Comparison of ENCODE assay signal across 8 cellular contexts in the genomic region with DNA sequence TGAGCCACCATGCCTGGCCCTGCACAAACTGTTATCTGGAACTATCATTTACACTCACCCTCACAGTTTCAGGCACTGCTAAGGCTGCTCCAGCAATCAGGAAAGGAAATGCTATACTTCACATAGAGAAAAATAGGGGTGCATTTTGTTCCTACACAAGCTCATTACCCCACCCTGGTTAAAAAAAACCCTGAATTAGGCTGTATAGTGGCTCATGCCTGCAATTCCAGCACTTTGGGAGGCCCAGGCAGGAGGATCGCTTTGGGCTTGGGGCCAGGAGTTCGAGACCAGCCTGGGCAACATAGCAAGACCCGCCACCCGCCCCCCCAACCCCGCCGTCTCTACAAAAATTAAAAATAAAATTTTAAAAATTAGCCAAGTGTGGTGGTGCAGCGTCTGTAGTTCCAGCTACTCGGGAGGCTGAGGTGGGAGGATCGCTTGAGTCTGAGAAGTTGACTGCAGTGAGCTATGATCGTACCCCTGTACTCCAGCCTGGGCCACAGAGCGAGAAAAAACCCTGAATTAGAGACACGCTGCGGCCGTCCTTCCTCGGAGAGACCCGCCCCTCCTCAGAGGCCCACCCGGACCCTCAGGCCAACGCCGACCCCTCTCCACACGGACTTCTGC. TPM values are rescaled to one million over a fixed set of nuclear protein-coding genes. Genes with fewer than 3 reads are reported as not detected.
A peak's percentile ranks its signal among the peaks of the same experiment; 100 is the strongest.
DNase-seq lines count a peak whose midpoint lies in the region; ATAC-seq lines count a peak whose summit lies in the region.

No MANE protein-coding gene starts in this region.

- peaks cover 30% of the 10 kb centered on the region for H3K36me3 ChIP-seq in ectodermal cell (ENCODE audit: control insufficient read depth, insufficient read depth, low read length)

- 22 to 26% methylated on average over 18 to 20 of the region's 20 CpGs for WGBS in ectodermal cell, 2 experiments

- peaks cover 0 to 30% (median 10%) of the 10 kb centered on the region in 3 donors for H3K36me3 Mint-ChIP-seq in naive thymus-derived CD8-positive, alpha-beta T cell

- peaks cover 13% of the 10 kb centered on the region for H3K4me1 ChIP-seq in ectodermal cell (ENCODE audit: control insufficient read depth, insufficient read depth, low read length)

- ATAC-seq in GM19395 (IDR thresholded peaks at IDR 0.05; ENCODE audit: unreplicated experiment) (peak; percentile 8), HG02798 (IDR thresholded peaks at IDR 0.05; ENCODE audit: poor library complexity, unreplicated experiment) (no peak)
- peak; percentile 27 to 46 for ATAC-seq in naive thymus-derived CD8-positive, alpha-beta T cell

- no peaks in the 10 kb centered on the region for H3K27me3 ChIP-seq in ectodermal cell (ENCODE audit: control insufficient read depth, insufficient read depth, low read length, poor library complexity, severe bottlenecking)

- H3K27ac Mint-ChIP-seq in naive thymus-derived CD8-positive, alpha-beta T cell: peak overlapping the region; percentile 87 to 97 (median 96)

- no peaks in the 10 kb centered on the region for H3K9me3 ChIP-seq in ectodermal cell (ENCODE audit: control insufficient read depth, low read length)

- peak overlapping the region; percentile 91 for H3K4me3 ChIP-seq in ectodermal cell (ENCODE audit: insufficient read depth, low read depth, low read length)

- POLR2A ChIA-PET in naive thymus-derived CD8-positive, alpha-beta T cell (lab: Charles Lee): interaction anchor here (0.5 to 3.2 kb wide), 12 partner anchors 15 to 122 kb away, joined by 3 to 24 read pairs (median 4); partner anchors contain the start of genes ATP5MF, BUD31, FAM200A and PDAP1

- peak overlapping the region; percentile 90 to 99 (median 96) for H3K4me3 Mint-ChIP-seq in naive thymus-derived CD8-positive, alpha-beta T cell

- no peaks in the 10 kb centered on the region for H3K9me3 Mint-ChIP-seq in naive thymus-derived CD8-positive, alpha-beta T cell

- DNase-seq in NAMALWA (ENCODE audit: low spot score) (peak; percentile 45), NCI-H1436 treated with DMSO at 0.1 percent for 48 hours (lab: John Stamatoyannopoulos, UW) (no peak), NCI-H1417 (lab: John Stamatoyannopoulos, UW) (no peak)
- DNase-seq in naive thymus-derived CD8-positive, alpha-beta T cell: no peak
- DNase-seq in stimulated activated CD4-positive, alpha-beta T cell treated with anti-CD3 and anti-CD28 coated beads, Interleukin-4, amount 100 ng/mL, for 24 hours: no peak

- H3K27ac ChIP-seq in ectodermal cell (ENCODE audit: insufficient read depth, low read depth, low read length, poor library complexity, severe bottlenecking): peak overlapping the region; percentile 69

- H3K4me1 Mint-ChIP-seq in naive thymus-derived CD8-positive, alpha-beta T cell: peaks cover 20 to 46% (median 40%) of the 10 kb centered on the region in 4 donors

- no peaks in the 10 kb centered on the region for H3K27me3 Mint-ChIP-seq in naive thymus-derived CD8-positive, alpha-beta T cell

RNA-seq across cellular contexts. Expression of gene PTCD1, which starts 0.5 kb away (rescaled TPM):
- polyA plus RNA-seq in ectodermal cell (2013, experiment 1 of 4): 7.7 TPM
- polyA plus RNA-seq in ectodermal cell (2013, experiment 2 of 4): 11.2 TPM
- polyA plus RNA-seq in ectodermal cell (2013, experiment 3 of 4): 5.2 TPM
- polyA plus RNA-seq in ectodermal cell (2013, experiment 4 of 4): 5.3 TPM
- total RNA-seq in naive thymus-derived CD8-positive, alpha-beta T cell: 10 to 100 TPM; 11.5 to 13.8 TPM
- 1 to 10 TPM; 2.0 to 3.9 (median 3.2) TPM for polyA plus RNA-seq in naive thymus-derived CD8-positive, alpha-beta T cell

RNA-seq across cellular contexts. Expression of gene CPSF4, which starts 0.7 kb away (rescaled TPM):
- 94.1 TPM for polyA plus RNA-seq in ectodermal cell (2013, experiment 1 of 4)
- 94.8 TPM for polyA plus RNA-seq in ectodermal cell (2013, experiment 2 of 4)
- 85.4 TPM for polyA plus RNA-seq in ectodermal cell (2013, experiment 3 of 4)
- polyA plus RNA-seq in ectodermal cell (2013, experiment 4 of 4): 95.3 TPM
- 10 to 100 TPM; 48.6 to 55.2 TPM for total RNA-seq in naive thymus-derived CD8-positive, alpha-beta T cell
- 10 to 100 TPM; 22.9 to 31.3 (median 28.1) TPM for polyA plus RNA-seq in naive thymus-derived CD8-positive, alpha-beta T cell

RNA-seq across cellular contexts. Expression of gene ATP5MF, which starts 27.9 kb away (rescaled TPM):
- polyA plus RNA-seq in ectodermal cell (2013, experiment 1 of 4): 541 TPM
- 480 TPM for polyA plus RNA-seq in ectodermal cell (2013, experiment 2 of 4)
- polyA plus RNA-seq in ectodermal cell (2013, experiment 3 of 4): 516 TPM
- polyA plus RNA-seq in ectodermal cell (2013, experiment 4 of 4): 545 TPM
- 100 to 1,000 TPM; 150 to 165 TPM for total RNA-seq in naive thymus-derived CD8-positive, alpha-beta T cell
- 100 to 1,000 TPM; 421 to 484 (median 453) TPM for polyA plus RNA-seq in naive thymus-derived CD8-positive, alpha-beta T cell

RNA-seq across cellular contexts. Expression of gene BUD31, which starts 29.3 kb away (rescaled TPM):
- 88.8 TPM for polyA plus RNA-seq in ectodermal cell (2013, experiment 1 of 4)
- polyA plus RNA-seq in ectodermal cell (2013, experiment 2 of 4): 90.7 TPM
- 92.1 TPM for polyA plus RNA-seq in ectodermal cell (2013, experiment 3 of 4)
- 98.8 TPM for polyA plus RNA-seq in ectodermal cell (2013, experiment 4 of 4)
- 10 to 100 TPM; 61.7 to 74.6 TPM for total RNA-seq in naive thymus-derived CD8-positive, alpha-beta T cell
- polyA plus RNA-seq in naive thymus-derived CD8-positive, alpha-beta T cell: 100 to 1,000 TPM; 151 to 216 (median 170) TPM

RNA-seq across cellular contexts. Expression of gene PDAP1, which starts 29.7 kb away (rescaled TPM):
- polyA plus RNA-seq in ectodermal cell (2013, experiment 1 of 4): 151 TPM
- 146 TPM for polyA plus RNA-seq in ectodermal cell (2013, experiment 2 of 4)
- 125 TPM for polyA plus RNA-seq in ectodermal cell (2013, experiment 3 of 4)
- polyA plus RNA-seq in ectodermal cell (2013, experiment 4 of 4): 136 TPM
- 10 to 100 TPM; 70.2 to 75.1 TPM for total RNA-seq in naive thymus-derived CD8-positive, alpha-beta T cell
- 10 to 100 TPM; 24.0 to 35.6 (median 33.4) TPM for polyA plus RNA-seq in naive thymus-derived CD8-positive, alpha-beta T cell
